In genomic region chr4:33802578-33802977, GRCh38 we compare ENCODE assay signal across 22 cellular contexts.
"Had no signal": no experiment of that assay in that cellular context is flagged by ENCODE, and none has a peak within 500 bp of the region (broad histone marks: within the 10 kb centered on the region; RNA-seq: fewer than 3 reads in every experiment).

No MANE protein-coding gene starts in this region.

- H3K27ac ChIP-seq: body of pancreas, cardiac muscle cell, epithelial cell of prostate, sigmoid colon, stomach, suprapubic skin, transverse colon, WERI-Rb-1 had no signal

- H3K4me1 ChIP-seq: body of pancreas, sigmoid colon, stomach, suprapubic skin, transverse colon had no signal

- H3K9me3 ChIP-seq: body of pancreas, stomach, suprapubic skin, transverse colon had no signal

- H3K27me3 ChIP-seq: body of pancreas, cardiac muscle cell, sigmoid colon, stomach, suprapubic skin, transverse colon had no signal

- ATAC-seq: activated CD8-positive, alpha-beta T cell treated with anti-CD3 and anti-CD28 coated beads for 36 hours; body of pancreas; left colon; natural killer cell treated with Interleukin-12 subunit alpha and Interleukin-12 subunit beta and Interleukin-15 and Interleukin-18, amount 100 ng/mL, for 72 hours; stimulated activated memory B cell treated with anti-CD40 and anti-IgM and Interleukin-4, amounts not matched to agents 10 μg/mL and 1 μg/mL and 100 μg/mL, for 72 hours had no signal

- FAIRE-seq: keratinocyte, urothelium cell line had no signal

- H3K36me3 ChIP-seq: cardiac muscle cell, sigmoid colon, stomach, suprapubic skin, transverse colon, WERI-Rb-1 had no signal

- H3K4me2 ChIP-seq: smooth muscle cell had no signal

- H3K4me3 ChIP-seq: body of pancreas, cardiac muscle cell, sigmoid colon, smooth muscle cell, stomach, suprapubic skin, transverse colon had no signal

- DNase-seq: activated CD4-positive, alpha-beta T cell treated with anti-CD3 and anti-CD28 coated beads, Interleukin-2, amount 10 ng/mL, durations not matched to agents 7 days and 5 days; activated CD4-positive, CD25-positive, alpha-beta regulatory T cell treated with anti-CD3 and anti-CD28 coated beads, Interleukin-2, amount 50 U/mL, for 72 hours; activated CD8-positive, alpha-beta T cell treated with anti-CD3 and anti-CD28 coated beads for 36 hours; activated gamma-delta T cell treated with Interleukin-2 at 50 U/mL for 16 hours; activated T-cell treated with anti-CD3 and anti-CD28 coated beads, Interleukin-2, amount 50 U/mL, for 1 hour; anterior cingulate cortex; body of pancreas; left colon; retina; sigmoid colon; stimulated activated CD4-positive, alpha-beta T cell treated with anti-CD3 and anti-CD28 coated beads, Interleukin-15, amount 100 ng/mL, for 24 hours; stomach; transverse colon; WERI-Rb-1 had no signal
